In genomic region chr1:154970631-154971340, GRCh38 we compare ENCODE assay signal across 1 cellular context.
TF ChIP-seq lines count a peak whose summit lies in the region.

A gene with protein sequence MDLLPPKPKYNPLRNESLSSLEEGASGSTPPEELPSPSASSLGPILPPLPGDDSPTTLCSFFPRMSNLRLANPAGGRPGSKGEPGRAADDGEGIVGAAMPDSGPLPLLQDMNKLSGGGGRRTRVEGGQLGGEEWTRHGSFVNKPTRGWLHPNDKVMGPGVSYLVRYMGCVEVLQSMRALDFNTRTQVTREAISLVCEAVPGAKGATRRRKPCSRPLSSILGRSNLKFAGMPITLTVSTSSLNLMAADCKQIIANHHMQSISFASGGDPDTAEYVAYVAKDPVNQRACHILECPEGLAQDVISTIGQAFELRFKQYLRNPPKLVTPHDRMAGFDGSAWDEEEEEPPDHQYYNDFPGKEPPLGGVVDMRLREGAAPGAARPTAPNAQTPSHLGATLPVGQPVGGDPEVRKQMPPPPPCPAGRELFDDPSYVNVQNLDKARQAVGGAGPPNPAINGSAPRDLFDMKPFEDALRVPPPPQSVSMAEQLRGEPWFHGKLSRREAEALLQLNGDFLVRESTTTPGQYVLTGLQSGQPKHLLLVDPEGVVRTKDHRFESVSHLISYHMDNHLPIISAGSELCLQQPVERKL (minus strand): TSS chr1:154970747. CDS start chr1:154970526, 221 bp downstream.

TF ChIP-seq in K562, 482 proteins besides CTCF, POLR2A, EP300 and RAD21 (continued from another document and continues in another):
- TF ChIP-seq, protein P1, sequence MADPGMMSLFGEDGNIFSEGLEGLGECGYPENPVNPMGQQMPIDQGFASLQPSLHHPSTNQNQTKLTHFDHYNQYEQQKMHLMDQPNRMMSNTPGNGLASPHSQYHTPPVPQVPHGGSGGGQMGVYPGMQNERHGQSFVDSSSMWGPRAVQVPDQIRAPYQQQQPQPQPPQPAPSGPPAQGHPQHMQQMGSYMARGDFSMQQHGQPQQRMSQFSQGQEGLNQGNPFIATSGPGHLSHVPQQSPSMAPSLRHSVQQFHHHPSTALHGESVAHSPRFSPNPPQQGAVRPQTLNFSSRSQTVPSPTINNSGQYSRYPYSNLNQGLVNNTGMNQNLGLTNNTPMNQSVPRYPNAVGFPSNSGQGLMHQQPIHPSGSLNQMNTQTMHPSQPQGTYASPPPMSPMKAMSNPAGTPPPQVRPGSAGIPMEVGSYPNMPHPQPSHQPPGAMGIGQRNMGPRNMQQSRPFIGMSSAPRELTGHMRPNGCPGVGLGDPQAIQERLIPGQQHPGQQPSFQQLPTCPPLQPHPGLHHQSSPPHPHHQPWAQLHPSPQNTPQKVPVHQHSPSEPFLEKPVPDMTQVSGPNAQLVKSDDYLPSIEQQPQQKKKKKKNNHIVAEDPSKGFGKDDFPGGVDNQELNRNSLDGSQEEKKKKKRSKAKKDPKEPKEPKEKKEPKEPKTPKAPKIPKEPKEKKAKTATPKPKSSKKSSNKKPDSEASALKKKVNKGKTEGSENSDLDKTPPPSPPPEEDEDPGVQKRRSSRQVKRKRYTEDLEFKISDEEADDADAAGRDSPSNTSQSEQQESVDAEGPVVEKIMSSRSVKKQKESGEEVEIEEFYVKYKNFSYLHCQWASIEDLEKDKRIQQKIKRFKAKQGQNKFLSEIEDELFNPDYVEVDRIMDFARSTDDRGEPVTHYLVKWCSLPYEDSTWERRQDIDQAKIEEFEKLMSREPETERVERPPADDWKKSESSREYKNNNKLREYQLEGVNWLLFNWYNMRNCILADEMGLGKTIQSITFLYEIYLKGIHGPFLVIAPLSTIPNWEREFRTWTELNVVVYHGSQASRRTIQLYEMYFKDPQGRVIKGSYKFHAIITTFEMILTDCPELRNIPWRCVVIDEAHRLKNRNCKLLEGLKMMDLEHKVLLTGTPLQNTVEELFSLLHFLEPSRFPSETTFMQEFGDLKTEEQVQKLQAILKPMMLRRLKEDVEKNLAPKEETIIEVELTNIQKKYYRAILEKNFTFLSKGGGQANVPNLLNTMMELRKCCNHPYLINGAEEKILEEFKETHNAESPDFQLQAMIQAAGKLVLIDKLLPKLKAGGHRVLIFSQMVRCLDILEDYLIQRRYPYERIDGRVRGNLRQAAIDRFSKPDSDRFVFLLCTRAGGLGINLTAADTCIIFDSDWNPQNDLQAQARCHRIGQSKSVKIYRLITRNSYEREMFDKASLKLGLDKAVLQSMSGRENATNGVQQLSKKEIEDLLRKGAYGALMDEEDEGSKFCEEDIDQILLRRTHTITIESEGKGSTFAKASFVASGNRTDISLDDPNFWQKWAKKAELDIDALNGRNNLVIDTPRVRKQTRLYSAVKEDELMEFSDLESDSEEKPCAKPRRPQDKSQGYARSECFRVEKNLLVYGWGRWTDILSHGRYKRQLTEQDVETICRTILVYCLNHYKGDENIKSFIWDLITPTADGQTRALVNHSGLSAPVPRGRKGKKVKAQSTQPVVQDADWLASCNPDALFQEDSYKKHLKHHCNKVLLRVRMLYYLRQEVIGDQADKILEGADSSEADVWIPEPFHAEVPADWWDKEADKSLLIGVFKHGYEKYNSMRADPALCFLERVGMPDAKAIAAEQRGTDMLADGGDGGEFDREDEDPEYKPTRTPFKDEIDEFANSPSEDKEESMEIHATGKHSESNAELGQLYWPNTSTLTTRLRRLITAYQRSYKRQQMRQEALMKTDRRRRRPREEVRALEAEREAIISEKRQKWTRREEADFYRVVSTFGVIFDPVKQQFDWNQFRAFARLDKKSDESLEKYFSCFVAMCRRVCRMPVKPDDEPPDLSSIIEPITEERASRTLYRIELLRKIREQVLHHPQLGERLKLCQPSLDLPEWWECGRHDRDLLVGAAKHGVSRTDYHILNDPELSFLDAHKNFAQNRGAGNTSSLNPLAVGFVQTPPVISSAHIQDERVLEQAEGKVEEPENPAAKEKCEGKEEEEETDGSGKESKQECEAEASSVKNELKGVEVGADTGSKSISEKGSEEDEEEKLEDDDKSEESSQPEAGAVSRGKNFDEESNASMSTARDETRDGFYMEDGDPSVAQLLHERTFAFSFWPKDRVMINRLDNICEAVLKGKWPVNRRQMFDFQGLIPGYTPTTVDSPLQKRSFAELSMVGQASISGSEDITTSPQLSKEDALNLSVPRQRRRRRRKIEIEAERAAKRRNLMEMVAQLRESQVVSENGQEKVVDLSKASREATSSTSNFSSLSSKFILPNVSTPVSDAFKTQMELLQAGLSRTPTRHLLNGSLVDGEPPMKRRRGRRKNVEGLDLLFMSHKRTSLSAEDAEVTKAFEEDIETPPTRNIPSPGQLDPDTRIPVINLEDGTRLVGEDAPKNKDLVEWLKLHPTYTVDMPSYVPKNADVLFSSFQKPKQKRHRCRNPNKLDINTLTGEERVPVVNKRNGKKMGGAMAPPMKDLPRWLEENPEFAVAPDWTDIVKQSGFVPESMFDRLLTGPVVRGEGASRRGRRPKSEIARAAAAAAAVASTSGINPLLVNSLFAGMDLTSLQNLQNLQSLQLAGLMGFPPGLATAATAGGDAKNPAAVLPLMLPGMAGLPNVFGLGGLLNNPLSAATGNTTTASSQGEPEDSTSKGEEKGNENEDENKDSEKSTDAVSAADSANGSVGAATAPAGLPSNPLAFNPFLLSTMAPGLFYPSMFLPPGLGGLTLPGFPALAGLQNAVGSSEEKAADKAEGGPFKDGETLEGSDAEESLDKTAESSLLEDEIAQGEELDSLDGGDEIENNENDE (IDR thresholded peaks at IDR 0.05; ENCODE audit: low read depth, low read length), result no peak
- TF ChIP-seq PCBP2 (IDR thresholded peaks at IDR 0.05; ENCODE audit: low read depth, low read length, poor library complexity, severe bottlenecking) (no peak), ZNF232 (CRISPR knock-in tag; IDR thresholded peaks at IDR 0.05) (no peak), SMAD2 (IDR thresholded peaks at IDR 0.05; ENCODE audit: low read depth, low read length) (no peak), KLF6 (CRISPR knock-in tag; IDR thresholded peaks at IDR 0.05; ENCODE audit: borderline replicate concordance) (no peak), PYGO2 (tag; IDR thresholded peaks at IDR 0.05) (no peak), MBD2 (IDR thresholded peaks at IDR 0.05; ENCODE audit: borderline replicate concordance, low read depth) (no peak), CBX5 (IDR thresholded peaks at IDR 0.05; ENCODE audit: borderline replicate concordance, low read depth) (no peak), CBFA2T3 (IDR thresholded peaks at IDR 0.05) (no peak), HMG20A (CRISPR knock-in tag; conservative IDR thresholded peaks at IDR 0.05) (no peak), NR1H2 (CRISPR knock-in tag; IDR thresholded peaks at IDR 0.05) (no peak), MCM5 (IDR thresholded peaks at IDR 0.05; ENCODE audit: low read depth) (no peak), UBTF (IDR thresholded peaks at IDR 0.05; ENCODE audit: borderline replicate concordance in 1 of 2, low read depth in 2 of 2, low read length in 2 of 2) (0 out of 4 replicates have a peak, but pooled peaks have one; percentile 20 to 45), POLR2B (IDR thresholded peaks at IDR 0.05; ENCODE audit: low read depth, partially characterized antibody) (peak; percentile 42), HMG20B (CRISPR knock-in tag; IDR thresholded peaks at IDR 0.05) (no peak), TCF7 (IDR thresholded peaks at IDR 0.05; ENCODE audit: borderline replicate concordance) (no peak), E2F3 (CRISPR knock-in tag; IDR thresholded peaks at IDR 0.05) (no peak), LARP7 (IDR thresholded peaks at IDR 0.05) (no peak), PTTG1 (tag; IDR thresholded peaks at IDR 0.05; ENCODE audit: low read depth) (no peak), RBM17 (IDR thresholded peaks at IDR 0.05; ENCODE audit: borderline replicate concordance, low read depth, low read length) (no peak), SAFB2 (IDR thresholded peaks at IDR 0.05; ENCODE audit: borderline replicate concordance, low read depth, low read length, severe bottlenecking) (no peak), DDX20 (tag; IDR thresholded peaks at IDR 0.05; ENCODE audit: low read depth) (no peak), ERF (CRISPR knock-in tag; IDR thresholded peaks at IDR 0.05) (no peak), ETV1 (tag; conservative IDR thresholded peaks at IDR 0.05; ENCODE audit: low read depth) (0 out of 2 replicates have a peak, but pooled peaks have one; percentile 18), CBX3 (IDR thresholded peaks at IDR 0.05; ENCODE audit: borderline replicate concordance in 1 of 2, low read length in 2 of 2) (no peak), MYNN (IDR thresholded peaks at IDR 0.05) (no peak), MYNN (CRISPR knock-in tag; IDR thresholded peaks at IDR 0.05) (no peak), KDM5B (IDR thresholded peaks at IDR 0.05; ENCODE audit: insufficient replicate concordance, low read depth, low read length) (peak; percentile 58), FOXA1 (IDR thresholded peaks at IDR 0.05; ENCODE audit: borderline replicate concordance) (no peak), ZNF717 (CRISPR knock-in tag; IDR thresholded peaks at IDR 0.05) (no peak), ZBTB7A (IDR thresholded peaks at IDR 0.05; ENCODE audit: borderline replicate concordance, control insufficient read depth, low read depth, low read length) (peak; percentile 97), ELF1 (tag; IDR thresholded peaks at IDR 0.05) (no peak), ELK1 (CRISPR knock-in tag; IDR thresholded peaks at IDR 0.05) (no peak), GATA2 (CRISPR knock-in tag; IDR thresholded peaks at IDR 0.05) (no peak)
- TF ChIP-seq, protein P2, sequence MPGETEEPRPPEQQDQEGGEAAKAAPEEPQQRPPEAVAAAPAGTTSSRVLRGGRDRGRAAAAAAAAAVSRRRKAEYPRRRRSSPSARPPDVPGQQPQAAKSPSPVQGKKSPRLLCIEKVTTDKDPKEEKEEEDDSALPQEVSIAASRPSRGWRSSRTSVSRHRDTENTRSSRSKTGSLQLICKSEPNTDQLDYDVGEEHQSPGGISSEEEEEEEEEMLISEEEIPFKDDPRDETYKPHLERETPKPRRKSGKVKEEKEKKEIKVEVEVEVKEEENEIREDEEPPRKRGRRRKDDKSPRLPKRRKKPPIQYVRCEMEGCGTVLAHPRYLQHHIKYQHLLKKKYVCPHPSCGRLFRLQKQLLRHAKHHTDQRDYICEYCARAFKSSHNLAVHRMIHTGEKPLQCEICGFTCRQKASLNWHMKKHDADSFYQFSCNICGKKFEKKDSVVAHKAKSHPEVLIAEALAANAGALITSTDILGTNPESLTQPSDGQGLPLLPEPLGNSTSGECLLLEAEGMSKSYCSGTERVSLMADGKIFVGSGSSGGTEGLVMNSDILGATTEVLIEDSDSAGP (CRISPR knock-in tag; IDR thresholded peaks at IDR 0.05), result no peak
- TF ChIP-seq, protein P3, sequence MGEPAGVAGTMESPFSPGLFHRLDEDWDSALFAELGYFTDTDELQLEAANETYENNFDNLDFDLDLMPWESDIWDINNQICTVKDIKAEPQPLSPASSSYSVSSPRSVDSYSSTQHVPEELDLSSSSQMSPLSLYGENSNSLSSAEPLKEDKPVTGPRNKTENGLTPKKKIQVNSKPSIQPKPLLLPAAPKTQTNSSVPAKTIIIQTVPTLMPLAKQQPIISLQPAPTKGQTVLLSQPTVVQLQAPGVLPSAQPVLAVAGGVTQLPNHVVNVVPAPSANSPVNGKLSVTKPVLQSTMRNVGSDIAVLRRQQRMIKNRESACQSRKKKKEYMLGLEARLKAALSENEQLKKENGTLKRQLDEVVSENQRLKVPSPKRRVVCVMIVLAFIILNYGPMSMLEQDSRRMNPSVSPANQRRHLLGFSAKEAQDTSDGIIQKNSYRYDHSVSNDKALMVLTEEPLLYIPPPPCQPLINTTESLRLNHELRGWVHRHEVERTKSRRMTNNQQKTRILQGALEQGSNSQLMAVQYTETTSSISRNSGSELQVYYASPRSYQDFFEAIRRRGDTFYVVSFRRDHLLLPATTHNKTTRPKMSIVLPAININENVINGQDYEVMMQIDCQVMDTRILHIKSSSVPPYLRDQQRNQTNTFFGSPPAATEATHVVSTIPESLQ (CRISPR knock-in tag; IDR thresholded peaks at IDR 0.05), result no peak
- TF ChIP-seq, protein P4, sequence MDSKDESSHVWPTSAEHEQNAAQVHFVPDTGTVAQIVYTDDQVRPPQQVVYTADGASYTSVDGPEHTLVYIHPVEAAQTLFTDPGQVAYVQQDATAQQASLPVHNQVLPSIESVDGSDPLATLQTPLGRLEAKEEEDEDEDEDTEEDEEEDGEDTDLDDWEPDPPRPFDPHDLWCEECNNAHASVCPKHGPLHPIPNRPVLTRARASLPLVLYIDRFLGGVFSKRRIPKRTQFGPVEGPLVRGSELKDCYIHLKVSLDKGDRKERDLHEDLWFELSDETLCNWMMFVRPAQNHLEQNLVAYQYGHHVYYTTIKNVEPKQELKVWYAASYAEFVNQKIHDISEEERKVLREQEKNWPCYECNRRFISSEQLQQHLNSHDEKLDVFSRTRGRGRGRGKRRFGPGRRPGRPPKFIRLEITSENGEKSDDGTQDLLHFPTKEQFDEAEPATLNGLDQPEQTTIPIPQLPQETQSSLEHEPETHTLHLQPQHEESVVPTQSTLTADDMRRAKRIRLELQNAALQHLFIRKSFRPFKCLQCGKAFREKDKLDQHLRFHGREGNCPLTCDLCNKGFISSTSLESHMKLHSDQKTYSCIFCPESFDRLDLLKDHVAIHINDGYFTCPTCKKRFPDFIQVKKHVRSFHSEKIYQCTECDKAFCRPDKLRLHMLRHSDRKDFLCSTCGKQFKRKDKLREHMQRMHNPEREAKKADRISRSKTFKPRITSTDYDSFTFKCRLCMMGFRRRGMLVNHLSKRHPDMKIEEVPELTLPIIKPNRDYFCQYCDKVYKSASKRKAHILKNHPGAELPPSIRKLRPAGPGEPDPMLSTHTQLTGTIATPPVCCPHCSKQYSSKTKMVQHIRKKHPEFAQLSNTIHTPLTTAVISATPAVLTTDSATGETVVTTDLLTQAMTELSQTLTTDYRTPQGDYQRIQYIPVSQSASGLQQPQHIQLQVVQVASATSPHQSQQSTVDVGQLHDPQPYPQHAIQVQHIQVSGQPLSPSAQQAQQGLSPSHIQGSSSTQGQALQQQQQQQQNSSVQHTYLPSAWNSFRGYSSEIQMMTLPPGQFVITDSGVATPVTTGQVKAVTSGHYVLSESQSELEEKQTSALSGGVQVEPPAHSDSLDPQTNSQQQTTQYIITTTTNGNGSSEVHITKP (IDR thresholded peaks at IDR 0.05; ENCODE audit: partially characterized antibody), result peak; percentile 16
